18 cellular contexts compared by ENCODE assay signal in genomic region chr4:40210776-40211175, GRCh38. TPM values are rescaled to one million over a fixed set of nuclear protein-coding genes. Genes with fewer than 3 reads are reported as not detected.
DNase-seq lines count a peak whose midpoint lies in the region; ATAC-seq and TF ChIP-seq lines count a peak whose summit lies in the region.
"Had no signal": no experiment of that assay in that cellular context is flagged by ENCODE, and none has a peak within 500 bp of the region (broad histone marks: within the 10 kb centered on the region; RNA-seq: fewer than 3 reads in every experiment).

No MANE protein-coding gene starts in this region.

- H3K4me2 ChIP-seq in mammary epithelial cell (ENCODE audit: insufficient read depth, low read depth, low read length): no peak overlapping the region
- H3K4me2 ChIP-seq: neural progenitor cell had no signal

- no peaks in the 10 kb centered on the region for H3K9me3 ChIP-seq in mammary epithelial cell (replicated peaks; ENCODE audit: insufficient read depth, low read length)
- H3K9me3 ChIP-seq: gastrocnemius medialis, tibial nerve had no signal

- peak; percentile 3 for DNase-seq in activated naive CD4-positive, alpha-beta T cell treated with anti-CD3 and anti-CD28 coated beads for 36 hours
- no peak for DNase-seq in activated naive CD4-positive, alpha-beta T cell (lab: John Stamatoyannopoulos, UW)
- DNase-seq in RWPE1 (ENCODE audit: low spot score) (peak; percentile 51), mammary epithelial cell (peak; percentile 19), NCI-H1694 (lab: John Stamatoyannopoulos, UW) (no peak), HK-2 (ENCODE audit: unreplicated experiment) (no peak), mesothelial cell of epicardium (ENCODE audit: low spot score in 2 of 2, unreplicated experiment in 2 of 2) (no peak)
- no peak for DNase-seq in stimulated activated naive B cell treated with anti-CD40 and anti-IgM and Interleukin-4, amounts not matched to agents 10 μg/mL and 1 μg/mL and 100 μg/mL, for 72 hours
- DNase-seq: amniotic stem cell; gastrocnemius medialis; NCI-H2081; NCI-H82; right cardiac atrium; stimulated activated CD4-positive, alpha-beta T cell treated with anti-CD3 and anti-CD28 coated beads, Interleukin-1b, Interleukin-23, amount 100 ng/mL, for 48 hours had no signal

- peak overlapping the region; percentile 98 for H3K27ac Mint-ChIP-seq in activated naive CD4-positive, alpha-beta T cell treated with anti-CD3 and anti-CD28 coated beads for 36 hours
- H3K27ac Mint-ChIP-seq in stimulated activated naive B cell treated with anti-CD40 and anti-IgM and Interleukin-4, amounts not matched to agents 10 μg/mL and 1 μg/mL and 100 μg/mL, for 72 hours: peak overlapping the region; percentile 38
- no peak overlapping the region for H3K27ac Mint-ChIP-seq in mesothelial cell of epicardium
- H3K27ac Mint-ChIP-seq: neural progenitor cell had no signal

- H3K36me3 Mint-ChIP-seq in activated naive CD4-positive, alpha-beta T cell treated with anti-CD3 and anti-CD28 coated beads for 36 hours (ENCODE audit: low read depth): peaks cover 56% of the 10 kb centered on the region
- peaks cover 42 to 56% of the 10 kb centered on the region in 2 donors for H3K36me3 Mint-ChIP-seq in stimulated activated naive B cell treated with anti-CD40 and anti-IgM and Interleukin-4, amounts not matched to agents 10 μg/mL and 1 μg/mL and 100 μg/mL, for 72 hours
- H3K36me3 Mint-ChIP-seq in mesothelial cell of epicardium: no peaks in the 10 kb centered on the region

- no peaks in the 10 kb centered on the region for H3K27me3 Mint-ChIP-seq in activated naive CD4-positive, alpha-beta T cell treated with anti-CD3 and anti-CD28 coated beads for 36 hours (ENCODE audit: low read depth)
- H3K27me3 Mint-ChIP-seq in stimulated activated naive B cell treated with anti-CD40 and anti-IgM and Interleukin-4, amounts not matched to agents 10 μg/mL and 1 μg/mL and 100 μg/mL, for 72 hours: no peaks in the 10 kb centered on the region
- H3K27me3 Mint-ChIP-seq in mesothelial cell of epicardium (ENCODE audit: low read depth): no peaks in the 10 kb centered on the region

- peak overlapping the region; percentile 61 for H3K4me3 Mint-ChIP-seq in activated naive CD4-positive, alpha-beta T cell treated with anti-CD3 and anti-CD28 coated beads for 36 hours
- no peak overlapping the region for H3K4me3 Mint-ChIP-seq in stimulated activated naive B cell treated with anti-CD40 and anti-IgM and Interleukin-4, amounts not matched to agents 10 μg/mL and 1 μg/mL and 100 μg/mL, for 72 hours
- no peak overlapping the region for H3K4me3 Mint-ChIP-seq in mesothelial cell of epicardium
- H3K4me3 Mint-ChIP-seq: neural progenitor cell had no signal

- dilution Hi-C loops in mammary epithelial cell (cut with HindIII; ENCODE audit: low sequenced_read_pairs): no loop called here

- POLR2A ChIA-PET in RWPE1 (lab: Yijun Ruan, JAX; ENCODE audit: low non-redundant PET): no interaction called here

- H3K4me1 ChIP-seq in mammary epithelial cell (ENCODE audit: insufficient read depth, low read length): peaks cover 11% of the 10 kb centered on the region
- H3K4me1 ChIP-seq: gastrocnemius medialis, neural progenitor cell had no signal

- no peaks in the 10 kb centered on the region for H3K27me3 ChIP-seq in mammary epithelial cell (ENCODE audit: insufficient read depth, low read length)
- H3K27me3 ChIP-seq: gastrocnemius medialis, neural progenitor cell, tibial nerve had no signal

- H3K36me3 ChIP-seq in mammary epithelial cell (ENCODE audit: insufficient read depth, low read length): no peaks in the 10 kb centered on the region
- H3K36me3 ChIP-seq: gastrocnemius medialis, neural progenitor cell, tibial nerve had no signal

- no peaks in the 10 kb centered on the region for H3K79me2 ChIP-seq in mammary epithelial cell (ENCODE audit: insufficient read depth, low read length)

- no TSS peak for BruUV-seq in mammary epithelial cell (replicated peaks; lab: Mats Ljungman, UMichigan)

- WGBS in mammary epithelial cell (ENCODE audit: low coverage, missing lambda C conversion rate): 43% methylated on average over 5 of the region's 5 CpGs

- H3K27ac ChIP-seq in RWPE1 (no peak overlapping the region), mammary epithelial cell (ENCODE audit: insufficient read depth, low read depth, low read length) (no peak overlapping the region)
- H3K27ac ChIP-seq: gastrocnemius medialis, neural progenitor cell, tibial nerve had no signal

- no peak overlapping the region for H3K4me3 ChIP-seq in mammary epithelial cell (replicated peaks in 1 of 3; ENCODE audit: insufficient read depth in 1 of 3, low read depth in 2 of 3, low read length in 3 of 3)
- H3K4me3 ChIP-seq: gastrocnemius medialis, neural progenitor cell, tibial nerve had no signal

- H2AFZ ChIP-seq in mammary epithelial cell (ENCODE audit: low read depth, low read length): no peak overlapping the region
- H2AFZ ChIP-seq: neural progenitor cell had no signal

- intact Hi-C loops in activated naive CD4-positive, alpha-beta T cell treated with anti-CD3 and anti-CD28 coated beads for 36 hours (cut with micrococcal nuclease): no loop called here
- intact Hi-C loops in mammary epithelial cell (cut with micrococcal nuclease): no loop called here

- no peak for ATAC-seq in stimulated activated naive B cell treated with anti-CD40 and anti-IgM and Interleukin-4, amounts not matched to agents 10 μg/mL and 1 μg/mL and 100 μg/mL, for 72 hours (replicated peaks)
- ATAC-seq: gastrocnemius medialis, right cardiac atrium, Right ventricle myocardium inferior had no signal

- H4K20me1 ChIP-seq in mammary epithelial cell (ENCODE audit: insufficient read depth, low read length): no peaks in the 10 kb centered on the region

- TF ChIP-seq CTCF in RWPE1 (conservative IDR thresholded peaks at IDR 0.05; ENCODE audit: low read depth) (no peak), mammary epithelial cell (conservative IDR thresholded peaks at IDR 0.05 in 1 of 2, IDR thresholded peaks at IDR 0.05 in 1 of 2; ENCODE audit: extremely low read depth in 1 of 2, insufficient read depth in 1 of 2, low read depth in 1 of 2, low read length in 2 of 2) (no peak), mesothelial cell of epicardium (IDR thresholded peaks at IDR 0.05; ENCODE audit: unreplicated experiment) (no peak)

- CTCF ChIA-PET in activated naive CD4-positive, alpha-beta T cell treated with anti-CD3 and anti-CD28 coated beads for 36 hours (lab: Charles Lee): interaction anchor here (1.0 to 2.0 kb wide), 6 partner anchors 17 to 115 kb away, joined by 3 to 7 read pairs (median 4); no protein-coding TSS in a partner anchor
- CTCF ChIA-PET in RWPE1 (lab: Yijun Ruan, JAX): interaction anchor here (0.6 kb wide), 1 partner anchor 9 kb away, joined by 3 read pairs; no protein-coding TSS in a partner anchor
- CTCF ChIA-PET in mammary epithelial cell (lab: Charles Lee; ENCODE audit: low non-redundant PET): no interaction called here

- no peak overlapping the region for H3K9ac ChIP-seq in mammary epithelial cell (ENCODE audit: insufficient read depth, low read length)
- H3K9ac ChIP-seq: neural progenitor cell had no signal

- H3K9me3 Mint-ChIP-seq in activated naive CD4-positive, alpha-beta T cell treated with anti-CD3 and anti-CD28 coated beads for 36 hours: no peaks in the 10 kb centered on the region
- peaks cover 0 to 3% of the 10 kb centered on the region in 2 donors for H3K9me3 Mint-ChIP-seq in stimulated activated naive B cell treated with anti-CD40 and anti-IgM and Interleukin-4, amounts not matched to agents 10 μg/mL and 1 μg/mL and 100 μg/mL, for 72 hours
- no peaks in the 10 kb centered on the region for H3K9me3 Mint-ChIP-seq in mesothelial cell of epicardium
- H3K9me3 Mint-ChIP-seq: neural progenitor cell had no signal

- in situ Hi-C loops in mammary epithelial cell (cut with MboI; ENCODE audit: low sequenced_read_pairs in 2 of 2): no loop called here

- peaks cover 77% of the 10 kb centered on the region for H3K4me1 Mint-ChIP-seq in activated naive CD4-positive, alpha-beta T cell treated with anti-CD3 and anti-CD28 coated beads for 36 hours (ENCODE audit: low read depth)
- H3K4me1 Mint-ChIP-seq in stimulated activated naive B cell treated with anti-CD40 and anti-IgM and Interleukin-4, amounts not matched to agents 10 μg/mL and 1 μg/mL and 100 μg/mL, for 72 hours: peaks cover 58 to 90% of the 10 kb centered on the region in 2 donors
- H3K4me1 Mint-ChIP-seq in mesothelial cell of epicardium: peaks cover 3% of the 10 kb centered on the region
- H3K4me1 Mint-ChIP-seq: neural progenitor cell had no signal

RNA-seq across cellular contexts. Expression of gene RHOH, which starts 13.9 kb away (rescaled TPM):
- 10 to 100 TPM; 87.5 to 92.7 TPM for total RNA-seq in activated naive CD4-positive, alpha-beta T cell treated with anti-CD3 and anti-CD28 coated beads for 36 hours
- total RNA-seq in mammary epithelial cell (not detected), mesothelial cell of epicardium (0.25 to 0.40 TPM (median 0.29 TPM) in 3 replicates)
- polyA plus RNA-seq in mammary epithelial cell: not detected
- not detected for polyA minus RNA-seq in mammary epithelial cell
- total RNA-seq: lung microvascular endothelial cell had no signal

Comparison
In these comparisons a context has a peak if more than half of its experiments do, and no peak if none do; other contexts are left out.
1. DNase-seq: peak in activated naive CD4-positive, alpha-beta T cell treated with anti-CD3 and anti-CD28 coated beads for 36 hours (single experiment), RWPE1 (single experiment) and mammary epithelial cell (single experiment); none in activated naive CD4-positive, alpha-beta T cell (0 of 4), stimulated activated naive B cell treated with anti-CD40 and anti-IgM and Interleukin-4, amounts not matched to agents 10 μg/mL and 1 μg/mL and 100 μg/mL, for 72 hours (single experiment), NCI-H1694 (single experiment), HK-2 (single experiment) and mesothelial cell of epicardium (0 of 2).
2. RNA of gene RHOH, which starts 13.9 kb away (total RNA-seq): 87.5 to 92.7 TPM in activated naive CD4-positive, alpha-beta T cell treated with anti-CD3 and anti-CD28 coated beads for 36 hours; 0.25 to 0.40 TPM in mesothelial cell of epicardium and not detected in mammary epithelial cell; every median in the first group is over 10 times any median in the second.